15 cellular contexts compared by ENCODE assay signal in the genomic region with DNA sequence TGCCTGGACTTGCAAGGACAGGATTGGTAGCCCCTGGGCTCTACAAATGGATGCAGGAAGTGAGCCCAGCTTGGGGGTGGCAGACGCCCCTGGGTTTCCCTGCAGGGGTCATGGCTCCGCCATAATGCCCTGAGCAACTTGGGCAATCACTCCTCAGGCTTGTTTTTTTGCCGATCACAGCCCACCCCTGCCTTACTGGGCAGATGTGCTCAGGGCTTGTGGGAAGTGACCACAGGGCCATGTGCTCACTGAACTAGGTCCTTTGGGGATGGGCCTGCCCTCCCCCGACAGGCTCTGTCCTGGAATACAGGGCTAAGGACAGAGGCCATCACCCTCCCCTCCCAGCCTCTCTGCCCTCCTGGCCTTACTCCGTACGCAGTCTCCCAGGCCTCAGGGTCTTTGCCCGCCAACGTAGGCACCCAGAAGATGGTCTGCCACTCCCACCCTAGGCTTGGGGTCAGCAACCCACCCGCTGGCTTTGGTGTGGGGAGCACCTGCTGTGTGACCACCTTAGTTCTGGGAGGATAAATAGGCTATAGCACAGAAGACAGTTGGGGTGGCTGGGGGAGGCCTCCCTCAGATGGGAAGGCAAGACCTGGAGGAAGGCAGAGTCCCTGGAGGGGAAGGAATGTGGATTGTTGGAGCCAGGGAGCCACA. TPM values are rescaled to one million over a fixed set of nuclear protein-coding genes. Genes with fewer than 3 reads are reported as not detected.
DNase-seq lines count a peak whose midpoint lies in the region; ATAC-seq and TF ChIP-seq lines count a peak whose summit lies in the region.
"Had no signal": no experiment of that assay in that cellular context is flagged by ENCODE, and none has a peak within 500 bp of the region (broad histone marks: within the 10 kb centered on the region; RNA-seq: fewer than 3 reads in every experiment).

No MANE protein-coding gene starts in this region.

- H3K4me1 ChIP-seq in HUES48 (ENCODE audit: control insufficient read depth, insufficient read depth, low read length) = peaks cover 17% of the 10 kb centered on the region; the same call in 1 of the 2 replicates
- H3K4me1 ChIP-seq in psoas muscle = peaks cover 25% of the 10 kb centered on the region

- H3K27me3 Mint-ChIP-seq in activated T-cell treated with anti-CD3 and anti-CD28 coated beads, Interleukin-2, amount 50 U/mL, for 24 hours = no peaks in the 10 kb centered on the region
- H3K27me3 Mint-ChIP-seq in activated T-cell treated with anti-CD3 and anti-CD28 coated beads, Interleukin-2, amount 50 U/mL, for 72 hours (ENCODE audit: low read depth) = no peaks in the 10 kb centered on the region

- no peaks in the 10 kb centered on the region for H3K27me3 ChIP-seq in HUES48 (ENCODE audit: control insufficient read depth, insufficient read depth, low read length)
- H3K27me3 ChIP-seq in psoas muscle (ENCODE audit: insufficient read depth in 3 of 3, low read length in 2 of 3) = no peaks in the 10 kb centered on the region
- H3K27me3 ChIP-seq: pancreas, upper lobe of right lung had no signal

- H3K36me3 ChIP-seq in HUES48 (ENCODE audit: control insufficient read depth, insufficient read depth, low read length) (peaks cover 34% of the 10 kb centered on the region), psoas muscle (ENCODE audit: insufficient read depth in 1 of 2, low read depth in 1 of 2) (peaks cover 10 to 46% of the 10 kb centered on the region in 2 donors)

- H3K27ac ChIP-seq in HUES48 (ENCODE audit: low read depth, low read length) (peak overlapping the region; percentile 63), psoas muscle (peak overlapping the region; percentile 97)
- H3K27ac ChIP-seq: pancreas, upper lobe of right lung had no signal

- H3K4me3 ChIP-seq in HUES48 (ENCODE audit: low read depth, low read length) = no peak overlapping the region
- H3K4me3 ChIP-seq in psoas muscle = no peak overlapping the region
- H3K4me3 ChIP-seq: pancreas, skin epidermis, upper lobe of right lung had no signal

- H3K36me3 Mint-ChIP-seq in activated T-cell treated with anti-CD3 and anti-CD28 coated beads, Interleukin-2, amount 50 U/mL, for 24 hours (ENCODE audit: low read depth) = peaks cover 72% of the 10 kb centered on the region
- H3K36me3 Mint-ChIP-seq in activated T-cell treated with anti-CD3 and anti-CD28 coated beads, Interleukin-2, amount 50 U/mL, for 72 hours (ENCODE audit: insufficient read depth in 2 of 2) = peaks cover 5 to 14% of the 10 kb centered on the region in 2 donors

- 77 to 83% (median 81%) methylated on average over 9 of the region's 9 CpGs for WGBS in psoas muscle, 3 donors

- H3K27ac Mint-ChIP-seq in activated T-cell treated with anti-CD3 and anti-CD28 coated beads, Interleukin-2, amount 50 U/mL, for 24 hours = peak overlapping the region; percentile 96
- no peak overlapping the region for H3K27ac Mint-ChIP-seq in activated T-cell treated with anti-CD3 and anti-CD28 coated beads, Interleukin-2, amount 50 U/mL, for 72 hours

- no peak for TF ChIP-seq CTCF in psoas muscle (IDR thresholded peaks at IDR 0.05)

- H3K4me3 Mint-ChIP-seq in activated T-cell treated with anti-CD3 and anti-CD28 coated beads, Interleukin-2, amount 50 U/mL, for 24 hours = peak overlapping the region; percentile 10
- no peak overlapping the region for H3K4me3 Mint-ChIP-seq in activated T-cell treated with anti-CD3 and anti-CD28 coated beads, Interleukin-2, amount 50 U/mL, for 72 hours

- H3K9me3 Mint-ChIP-seq in activated T-cell treated with anti-CD3 and anti-CD28 coated beads, Interleukin-2, amount 50 U/mL, for 24 hours = no peaks in the 10 kb centered on the region
- H3K9me3 Mint-ChIP-seq in activated T-cell treated with anti-CD3 and anti-CD28 coated beads, Interleukin-2, amount 50 U/mL, for 72 hours = no peaks in the 10 kb centered on the region

- no peak for ATAC-seq in activated T-cell treated with anti-CD3 and anti-CD28 coated beads, Interleukin-2, amount 50 U/mL, for 72 hours (replicated peaks in 1 of 2)
- ATAC-seq in psoas muscle = no peak
- ATAC-seq: left colon, pancreas, upper lobe of right lung had no signal

- peak; percentile 55 for DNase-seq in activated T-cell treated with anti-CD3 and anti-CD28 coated beads, Interleukin-2, amount 50 U/mL, for 24 hours
- DNase-seq in activated T-cell treated with anti-CD3 and anti-CD28 coated beads, Interleukin-2, amount 50 U/mL, for 72 hours = no peak
- DNase-seq in activated CD8-positive, alpha-beta memory T cell treated with anti-CD3 and anti-CD28 coated beads, Interleukin-2, amount 50 U/mL, for 48 hours = peak; percentile 71
- DNase-seq in psoas muscle = no peak
- no peak for DNase-seq in NCI-H345 (lab: John Stamatoyannopoulos, UW)
- DNase-seq in activated effector memory CD4-positive, alpha-beta T cell treated with Interleukin-2 at 50 U/mL for 16 hours = no peak
- DNase-seq in middle frontal gyrus (ENCODE audit: extremely low spot score, low spot score) = no peak
- DNase-seq: ACHN; activated naive CD4-positive, alpha-beta T cell treated with Interleukin-2 at 50 U/mL for 16 hours; left colon; OCI-M1; upper lobe of right lung had no signal

- H3K9me3 ChIP-seq in HUES48 (ENCODE audit: control insufficient read depth, insufficient read depth, low read length) = no peaks in the 10 kb centered on the region
- no peaks in the 10 kb centered on the region for H3K9me3 ChIP-seq in psoas muscle
- H3K9me3 ChIP-seq: pancreas, upper lobe of right lung had no signal

- H3K9ac ChIP-seq in HUES48 (ENCODE audit: low read depth, low read length) = no peak overlapping the region

- intact Hi-C loops in psoas muscle (cut with DNase I) = no loop called here

- peaks cover 30% of the 10 kb centered on the region for H3K4me1 Mint-ChIP-seq in activated T-cell treated with anti-CD3 and anti-CD28 coated beads, Interleukin-2, amount 50 U/mL, for 24 hours (ENCODE audit: low read depth)
- H3K4me1 Mint-ChIP-seq in activated T-cell treated with anti-CD3 and anti-CD28 coated beads, Interleukin-2, amount 50 U/mL, for 72 hours (ENCODE audit: low read depth) = peaks cover 40% of the 10 kb centered on the region

RNA-seq across cellular contexts. Expression of a gene that starts 3.8 kb away (rescaled TPM):
- total RNA-seq in activated T-cell treated with anti-CD3 and anti-CD28 coated beads, Interleukin-2, amount 50 U/mL, for 72 hours = 1,000 to 10,000 TPM; 3,054 to 3,114 TPM
- total RNA-seq in psoas muscle = 1,000 to 10,000 TPM; 1,082 to 1,565 (median 1,354) TPM
- 1,000 to 10,000 TPM in 1 of 3 donors, 100 to 1,000 TPM in 2; 779 to 1,781 (median 798) TPM for polyA plus RNA-seq in psoas muscle

RNA-seq across cellular contexts. Expression of a gene that starts 5.1 kb away (rescaled TPM):
- 10 to 100 TPM; 64.5 to 77.1 TPM for total RNA-seq in activated T-cell treated with anti-CD3 and anti-CD28 coated beads, Interleukin-2, amount 50 U/mL, for 72 hours
- 100 to 1,000 TPM; 125 to 247 (median 175) TPM for total RNA-seq in psoas muscle
- 10 to 100 TPM; 64.8 to 87.9 (median 83.8) TPM for polyA plus RNA-seq in psoas muscle

RNA-seq across cellular contexts. Expression of a gene that starts 8.5 kb away (rescaled TPM):
- total RNA-seq in activated T-cell treated with anti-CD3 and anti-CD28 coated beads, Interleukin-2, amount 50 U/mL, for 72 hours = 10 to 100 TPM; 25.2 to 34.2 TPM
- 10 to 100 TPM in 3 of 4 donors, 1 to 10 TPM in 1; 8.7 to 13.8 (median 10.4) TPM for total RNA-seq in psoas muscle
- 10 to 100 TPM in 2 of 3 donors, 1 to 10 TPM in 1; 9.4 to 16.2 (median 10.9) TPM for polyA plus RNA-seq in psoas muscle

RNA-seq across cellular contexts. Expression of a gene that starts 14.2 kb away (rescaled TPM):
- total RNA-seq in activated T-cell treated with anti-CD3 and anti-CD28 coated beads, Interleukin-2, amount 50 U/mL, for 72 hours = 10 to 100 TPM in 1 of 2 donors, 1 to 10 TPM in 1; 5.5 to 13.3 TPM
- 1 to 10 TPM; 2.4 to 8.9 (median 4.1) TPM for total RNA-seq in psoas muscle
- 1 to 10 TPM; 1.9 to 6.4 (median 2.8) TPM for polyA plus RNA-seq in psoas muscle

RNA-seq across cellular contexts. Expression of a gene that starts 15.5 kb away (rescaled TPM):
- 10 to 100 TPM; 30.8 to 40.2 TPM for total RNA-seq in activated T-cell treated with anti-CD3 and anti-CD28 coated beads, Interleukin-2, amount 50 U/mL, for 72 hours
- 1 to 10 TPM; 1.5 to 2.9 (median 2.2) TPM for total RNA-seq in psoas muscle
- polyA plus RNA-seq in psoas muscle = 1 to 10 TPM in 1 of 3 donors, under 1 TPM in 2; 0.49 to 4.3 (median 0.56) TPM

Comparison
In these comparisons a context has a peak if more than half of its experiments do, and no peak if none do; other contexts are left out.
1. DNase-seq: peak in activated T-cell treated with anti-CD3 and anti-CD28 coated beads, Interleukin-2, amount 50 U/mL, for 24 hours (single experiment) and activated CD8-positive, alpha-beta memory T cell treated with anti-CD3 and anti-CD28 coated beads, Interleukin-2, amount 50 U/mL, for 48 hours (single experiment); none in activated T-cell treated with anti-CD3 and anti-CD28 coated beads, Interleukin-2, amount 50 U/mL, for 72 hours (0 of 2), psoas muscle (0 of 2), NCI-H345 (single experiment), activated effector memory CD4-positive, alpha-beta T cell treated with Interleukin-2 at 50 U/mL for 16 hours (single experiment) and middle frontal gyrus (single experiment).